In genomic region chr3:177196473-177197040, GRCh38 we compare ENCODE assay signal across 8 cellular contexts. TPM values are rescaled to one million over a fixed set of nuclear protein-coding genes. Genes with fewer than 3 reads are reported as not detected.
DNase-seq lines count a peak whose midpoint lies in the region; ATAC-seq and TF ChIP-seq lines count a peak whose summit lies in the region.

No MANE protein-coding gene starts in this region.

- H3K27ac Mint-ChIP-seq in HFFc6: peak overlapping the region; percentile 95

- no peak for TF ChIP-seq CTCF in HFFc6 (IDR thresholded peaks at IDR 0.05)

- no peaks in the 10 kb centered on the region; the same call in 1 of the 2 replicates for H3K27me3 Mint-ChIP-seq in HFFc6 (ENCODE audit: insufficient read depth)

- no peaks in the 10 kb centered on the region for H3K9me3 Mint-ChIP-seq in HFFc6

- peak overlapping the region; percentile 98 for H3K4me3 Mint-ChIP-seq in HFFc6

- ATAC-seq in GM21576 (IDR thresholded peaks at IDR 0.05; ENCODE audit: unreplicated experiment): no peak

- DNase-seq in D341Med (ENCODE audit: low spot score): peak; percentile 72
- DNase-seq in HFFc6: peak; percentile 29
- DNase-seq in T-helper 2 cell: peak in 3 of 5 experiments; percentile 39 to 65 (median 46)
- peak; percentile 60 for DNase-seq in cerebellum (ENCODE audit: low spot score)
- DNase-seq in left kidney (ENCODE audit: low read depth, low spot score): peak; percentile 77
- DNase-seq in stimulated activated CD4-positive, alpha-beta T cell treated with anti-CD3 and anti-CD28 coated beads, Interleukin-2, amount 100 ng/mL, for 48 hours: peak; percentile 38 to 41
- DNase-seq in HuH-7.5 (ENCODE audit: low spot score): no peak

- H3K36me3 Mint-ChIP-seq in HFFc6 (ENCODE audit: low read depth): peaks cover 31% of the 10 kb centered on the region

- peaks cover 33% of the 10 kb centered on the region for H3K4me1 Mint-ChIP-seq in HFFc6 (ENCODE audit: low read depth)

RNA-seq across cellular contexts. Expression of gene TBL1XR1, which starts 0.7 kb away (rescaled TPM):
- total RNA-seq in HFFc6 (2021; fragmentation: NEBNext Ultra II Directional; extraction: Animal tissue kit (Norgen Biotek cat#: 25700)): 100 to 1,000 TPM in 5 of 6 experiments, 10 to 100 TPM in 1; 89.5 to 131 (median 114) TPM
- 187 TPM for total RNA-seq in cerebellum
